Comparison of ENCODE assay signal across 8 cellular contexts in genomic region chr3:157606392-157607197, GRCh38.
DNase-seq lines count a peak whose midpoint lies in the region; ATAC-seq and TF ChIP-seq lines count a peak whose summit lies in the region.

No MANE protein-coding gene starts in this region.

- H2AFZ ChIP-seq in OCI-LY3 (ENCODE audit: low read depth, low read length) (peak overlapping the region; percentile 94), neuron (ENCODE audit: low read depth, low read length) (peak overlapping the region; percentile 6)

- peak overlapping the region; percentile 83 for H3K4me2 ChIP-seq in OCI-LY3 (ENCODE audit: low read length)

- no peaks in the 10 kb centered on the region for H3K79me2 ChIP-seq in OCI-LY3 (ENCODE audit: low read length)

- peaks cover 5% of the 10 kb centered on the region; the same call in 1 of the 2 replicates for H3K4me1 ChIP-seq in OCI-LY3 (ENCODE audit: low read length)
- H3K4me1 ChIP-seq in neuron (ENCODE audit: insufficient read depth, low read length) = no peaks in the 10 kb centered on the region

- H3K27me3 ChIP-seq in OCI-LY3 (ENCODE audit: low read depth, low read length) = no peaks in the 10 kb centered on the region
- peaks cover 11% of the 10 kb centered on the region for H3K27me3 ChIP-seq in neuron (ENCODE audit: insufficient read depth, low read length)

- no peaks in the 10 kb centered on the region for H4K20me1 ChIP-seq in OCI-LY3 (ENCODE audit: insufficient read depth, low read length)

- DNase-seq in DMS 273 (lab: John Stamatoyannopoulos, UW; ENCODE audit: unreplicated experiment) (peak; percentile 93), activated T-cell treated with anti-CD3 and anti-CD28 coated beads for 48 hours (ENCODE audit: low read depth) (peak; percentile 49), fibroblast of gingiva (ENCODE audit: low read depth) (peak; percentile 67), superior temporal gyrus (ENCODE audit: extremely low spot score) (peak; percentile 73)

- H3K36me3 ChIP-seq in OCI-LY3 (replicated peaks; ENCODE audit: low read depth, low read length) = no peaks in the 10 kb centered on the region
- H3K36me3 ChIP-seq in neuron (ENCODE audit: insufficient read depth, low read length) = no peaks in the 10 kb centered on the region

- H3K9me3 ChIP-seq in OCI-LY3 (ENCODE audit: insufficient read depth, low read length) = no peaks in the 10 kb centered on the region
- no peaks in the 10 kb centered on the region for H3K9me3 ChIP-seq in neuron (ENCODE audit: low read length)

- ATAC-seq in GM19463 (IDR thresholded peaks at IDR 0.05; ENCODE audit: unreplicated experiment) (peak; percentile 90), HG03521 (IDR thresholded peaks at IDR 0.05; ENCODE audit: unreplicated experiment) (peak; percentile 92)

- H3K27ac ChIP-seq in OCI-LY3 (ENCODE audit: low read length) = no peak overlapping the region

- peak overlapping the region; percentile 58 for H3K4me3 ChIP-seq in OCI-LY3 (ENCODE audit: low read length)
- H3K4me3 ChIP-seq in neuron (ENCODE audit: low read length) = no peak overlapping the region

- TF ChIP-seq CTCF in OCI-LY3 (IDR thresholded peaks at IDR 0.05; ENCODE audit: low read depth, low read length) = peak; percentile 88

- no peak overlapping the region for H3K9ac ChIP-seq in OCI-LY3 (ENCODE audit: low read length)
